ENCODE assay signal across 16 cellular contexts in the genomic region with DNA sequence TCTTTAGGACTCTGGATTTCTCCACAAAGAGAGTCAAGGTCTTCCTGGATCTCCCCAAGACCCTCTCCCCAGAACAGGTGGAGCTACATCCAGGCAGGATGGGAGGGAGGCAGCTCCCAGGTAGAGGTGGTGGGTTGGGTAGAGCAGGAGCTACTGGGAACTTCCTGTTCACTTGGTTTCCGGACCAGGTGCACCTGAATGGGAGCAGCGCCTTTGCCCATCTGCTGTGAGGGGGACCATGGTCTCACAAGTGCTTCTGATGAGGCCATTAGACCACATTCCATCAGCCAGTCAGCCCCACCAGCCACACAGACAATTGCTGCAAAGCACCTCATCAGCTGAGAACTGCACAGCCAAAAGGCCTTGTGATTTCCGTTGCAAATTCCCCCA.
"Had no signal": no experiment of that assay in that cellular context is flagged by ENCODE, and none has a peak within 500 bp of the region (broad histone marks: within the 10 kb centered on the region; RNA-seq: fewer than 3 reads in every experiment).

No MANE protein-coding gene starts in this region.

- H3K27ac Mint-ChIP-seq: memory B cell; mesothelial cell of epicardium; naive B cell; progenitor cell of endocrine pancreas; stimulated activated memory B cell treated with anti-CD40 and anti-IgM and Interleukin-4, amounts not matched to agents 10 μg/mL and 1 μg/mL and 100 μg/mL, for 72 hours; type B pancreatic cell had no signal

- DNase-seq: dorsolateral prefrontal cortex; effector CD4-positive, alpha-beta T cell; mucosa of descending colon; naive B cell; right cardiac atrium; sigmoid colon; stimulated activated CD4-positive, alpha-beta T cell treated with anti-CD3 and anti-CD28 coated beads, Interleukin-4, amount 100 ng/mL, for 4 hours; stimulated activated naive CD8-positive, alpha-beta T cell treated with anti-CD3 and anti-CD28 coated beads, Interleukin-15, Interleukin-2, amounts not matched to agents 100 U/mL and 50 U/mL, for 24 hours; substantia nigra; testis; tibial artery had no signal

- ATAC-seq: mucosa of descending colon; right cardiac atrium; stimulated activated memory B cell treated with anti-CD40 and anti-IgM and Interleukin-4, amounts not matched to agents 10 μg/mL and 1 μg/mL and 100 μg/mL, for 72 hours; stimulated activated naive CD8-positive, alpha-beta T cell treated with anti-CD3 and anti-CD28 coated beads, Interleukin-15, Interleukin-2, amounts not matched to agents 100 U/mL and 50 U/mL, for 24 hours had no signal

- H3K27me3 Mint-ChIP-seq: progenitor cell of endocrine pancreas had no signal

- H3K36me3 Mint-ChIP-seq: memory B cell; mesothelial cell of epicardium; naive B cell; stimulated activated memory B cell treated with anti-CD40 and anti-IgM and Interleukin-4, amounts not matched to agents 10 μg/mL and 1 μg/mL and 100 μg/mL, for 72 hours; type B pancreatic cell had no signal

- H3K9me3 Mint-ChIP-seq: memory B cell, mesothelial cell of epicardium, type B pancreatic cell had no signal

- H3K4me1 Mint-ChIP-seq: memory B cell; mesothelial cell of epicardium; naive B cell; stimulated activated memory B cell treated with anti-CD40 and anti-IgM and Interleukin-4, amounts not matched to agents 10 μg/mL and 1 μg/mL and 100 μg/mL, for 72 hours had no signal

- H3K4me3 Mint-ChIP-seq: memory B cell; mesothelial cell of epicardium; naive B cell; stimulated activated memory B cell treated with anti-CD40 and anti-IgM and Interleukin-4, amounts not matched to agents 10 μg/mL and 1 μg/mL and 100 μg/mL, for 72 hours; type B pancreatic cell had no signal
